Comparison of ENCODE assay signal across 1 cellular context in genomic region chr4:175772170-175772685, GRCh38.
TF ChIP-seq lines count a peak whose summit lies in the region.

No MANE protein-coding gene starts in this region.

TF ChIP-seq in WTC11, 78 proteins besides CTCF, POLR2A, EP300 and RAD21 (continued from another document):
- TF ChIP-seq E2F4 (CRISPR knock-in tag; IDR thresholded peaks at IDR 0.05; ENCODE audit: borderline replicate concordance, low read depth) (no peak), CDX4 (CRISPR knock-in tag; IDR thresholded peaks at IDR 0.05; ENCODE audit: borderline replicate concordance) (no peak), ZNF317 (CRISPR knock-in tag; IDR thresholded peaks at IDR 0.05; ENCODE audit: borderline replicate concordance, low read depth) (no peak), NFE2L1 (CRISPR knock-in tag; IDR thresholded peaks at IDR 0.05) (no peak), NR1H2 (CRISPR knock-in tag; IDR thresholded peaks at IDR 0.05) (no peak), PREB (CRISPR knock-in tag; IDR thresholded peaks at IDR 0.05; ENCODE audit: borderline replicate concordance) (no peak)
